ENCODE assay signal across 30 cellular contexts in genomic region chr10:14592026-14592425, GRCh38.
A peak's percentile ranks its signal among the peaks of the same experiment; 100 is the strongest.
DNase-seq lines count a peak whose midpoint lies in the region; ATAC-seq, FAIRE-seq and TF ChIP-seq lines count a peak whose summit lies in the region.
"Had no signal": no experiment of that assay in that cellular context is flagged by ENCODE, and none has a peak within 500 bp of the region (broad histone marks: within the 10 kb centered on the region; RNA-seq: fewer than 3 reads in every experiment).

No MANE protein-coding gene starts in this region.

- intact Hi-C loops in CD4-positive, alpha-beta memory T cell (cut with micrococcal nuclease) = no loop called here
- intact Hi-C loops in activated T-helper 1 cell treated with anti-CD3 and anti-CD28 coated beads, Interleukin-12 subunit alpha, Interleukin-12 subunit beta, Interleukin-2, Interleukin-4 antibody, amounts not matched to agents 30 ng/mL and 10 ng/mL and 1 ng/mL, durations not matched to agents 14 hours and 24 hours and 36 hours (cut with micrococcal nuclease) = no loop called here
- intact Hi-C loops in left colon (cut with DNase I, micrococcal nuclease) = no loop called here
- intact Hi-C loops in tibial artery (cut with DNase I; ENCODE audit: low total_unique reads) = no loop called here

- no peak overlapping the region for H3K4me2 ChIP-seq in osteoblast (ENCODE audit: insufficient read depth, low read length)
- H3K4me2 ChIP-seq: smooth muscle cell had no signal

- no peak for DNase-seq in CD4-positive, alpha-beta memory T cell
- DNase-seq in GM12891 (ENCODE audit: insufficient read length, low spot score) (no peak), left colon (no peak), hippocampal formation (lab: John Stamatoyannopoulos, UW) (no peak), osteoblast (ENCODE audit: insufficient read length, low spot score, missing footprints) (no peak), tibial artery (no peak)
- no peak for DNase-seq in activated T-helper 1 cell treated with anti-CD3 and anti-CD28 coated beads, Interleukin-12 subunit alpha, Interleukin-12 subunit beta, Interleukin-2, Interleukin-4 antibody, amounts not matched to agents 30 ng/mL and 10 ng/mL and 1 ng/mL, durations not matched to agents 14 hours and 24 hours and 36 hours (ENCODE audit: low spot score)
- DNase-seq: activated B cell treated with CpG ODN at 0.5 μM for 24 hours; adrenal gland; dermis blood vessel endothelial cell; DMS79 treated with DMSO at 0.1 percent for 48 hours; foreskin melanocyte; HCEC 1CT; hypothalamus; islet precursor cell; NCI-H1092; NCI-H2029; NCI-H345; posterior cingulate gyrus; stimulated activated CD4-positive, alpha-beta T cell treated with anti-CD3 and anti-CD28 coated beads, Interleukin-2, amount 100 ng/mL, for 48 hours; stimulated activated naive CD4-positive, alpha-beta T cell treated with Interleukin-2 at 50 U/mL for 16 hours had no signal

- no peak for TF ChIP-seq CTCF in osteoblast (IDR thresholded peaks at IDR 0.05; ENCODE audit: extremely low read depth, low read depth, low read length)
- TF ChIP-seq CTCF in tibial artery (IDR thresholded peaks at IDR 0.05) = no peak

- peak overlapping the region; percentile 35 for H3K27ac ChIP-seq in CD4-positive, alpha-beta memory T cell (ENCODE audit: low read depth, low read length)
- H3K27ac ChIP-seq in osteoblast (ENCODE audit: low read depth, low read length) (no peak overlapping the region), tibial artery (no peak overlapping the region)
- H3K27ac ChIP-seq: epithelial cell of prostate, tibial nerve had no signal

- TF ChIP-seq POLR2A in GM12891 (IDR thresholded peaks at IDR 0.05; ENCODE audit: low read depth, low read length) = no peak; the same call in 1 of the 2 replicates

- H3K36me3 ChIP-seq in CD4-positive, alpha-beta memory T cell (ENCODE audit: insufficient read depth, low read length) = no peaks in the 10 kb centered on the region
- no peaks in the 10 kb centered on the region for H3K36me3 ChIP-seq in osteoblast (ENCODE audit: insufficient read depth, low read length)
- no peaks in the 10 kb centered on the region for H3K36me3 ChIP-seq in tibial artery
- H3K36me3 ChIP-seq: adrenal gland had no signal

- no peaks in the 10 kb centered on the region for H4K20me1 ChIP-seq in osteoblast (ENCODE audit: insufficient read depth, low read length)

- H3K79me2 ChIP-seq in osteoblast (ENCODE audit: insufficient read depth, low read length) = peaks cover 43% of the 10 kb centered on the region

- peaks cover 37 to 64% of the 10 kb centered on the region in 2 donors for H3K36me3 Mint-ChIP-seq in CD4-positive, alpha-beta memory T cell
- H3K36me3 Mint-ChIP-seq in activated T-helper 1 cell treated with anti-CD3 and anti-CD28 coated beads, Interleukin-12 subunit alpha, Interleukin-12 subunit beta, Interleukin-2, Interleukin-4 antibody, amounts not matched to agents 30 ng/mL and 10 ng/mL and 1 ng/mL, durations not matched to agents 14 hours and 24 hours and 36 hours (ENCODE audit: low read depth) = peaks cover 59% of the 10 kb centered on the region

- H3K9me3 Mint-ChIP-seq in CD4-positive, alpha-beta memory T cell = peaks cover 0 to 2% (median 0%) of the 10 kb centered on the region in 8 donors
- H3K9me3 Mint-ChIP-seq in activated T-helper 1 cell treated with anti-CD3 and anti-CD28 coated beads, Interleukin-12 subunit alpha, Interleukin-12 subunit beta, Interleukin-2, Interleukin-4 antibody, amounts not matched to agents 30 ng/mL and 10 ng/mL and 1 ng/mL, durations not matched to agents 14 hours and 24 hours and 36 hours = no peaks in the 10 kb centered on the region
- H3K9me3 Mint-ChIP-seq: activated B cell treated with CpG ODN at 0.5 μM for 24 hours; activated T-helper 2 cell treated with anti-CD3 and anti-CD28 coated beads, Interferon-gamma antibody, Interleukin-2, Interleukin-4, amounts not matched to agents 10 μg/mL and 5 μg/mL and 100 μg/mL, durations not matched to agents 14 hours and 24 hours and 36 hours; memory B cell; natural killer cell treated with Interleukin-12 subunit alpha and Interleukin-12 subunit beta and Interleukin-15 and Interleukin-18, amount 100 ng/mL, for 72 hours had no signal

- H3K4me1 Mint-ChIP-seq in CD4-positive, alpha-beta memory T cell = peaks cover 68 to 94% (median 82%) of the 10 kb centered on the region in 4 donors
- peaks cover 90% of the 10 kb centered on the region for H3K4me1 Mint-ChIP-seq in activated T-helper 1 cell treated with anti-CD3 and anti-CD28 coated beads, Interleukin-12 subunit alpha, Interleukin-12 subunit beta, Interleukin-2, Interleukin-4 antibody, amounts not matched to agents 30 ng/mL and 10 ng/mL and 1 ng/mL, durations not matched to agents 14 hours and 24 hours and 36 hours (ENCODE audit: low read depth)

- H3K4me3 Mint-ChIP-seq in CD4-positive, alpha-beta memory T cell = peak overlapping the region in 5 of 8 donors; percentile 7 to 63 (median 24)
- no peak overlapping the region for H3K4me3 Mint-ChIP-seq in activated T-helper 1 cell treated with anti-CD3 and anti-CD28 coated beads, Interleukin-12 subunit alpha, Interleukin-12 subunit beta, Interleukin-2, Interleukin-4 antibody, amounts not matched to agents 30 ng/mL and 10 ng/mL and 1 ng/mL, durations not matched to agents 14 hours and 24 hours and 36 hours
- H3K4me3 Mint-ChIP-seq: activated B cell treated with CpG ODN at 0.5 μM for 24 hours; memory B cell; natural killer cell treated with Interleukin-12 subunit alpha and Interleukin-12 subunit beta and Interleukin-15 and Interleukin-18, amount 100 ng/mL, for 72 hours had no signal

- no peak for FAIRE-seq in GM12891 (lab: Jason Lieb, UNC)
- FAIRE-seq: HTR-8/SVneo, RCC 7860 had no signal

- no peak overlapping the region for H3K4me3 ChIP-seq in CD4-positive, alpha-beta memory T cell (ENCODE audit: low read length in 2 of 2)
- H3K4me3 ChIP-seq in osteoblast (ENCODE audit: insufficient read depth, low read length) = no peak overlapping the region
- H3K4me3 ChIP-seq in tibial artery = no peak overlapping the region
- H3K4me3 ChIP-seq: adrenal gland, smooth muscle cell, tibial nerve had no signal

- CTCF ChIA-PET in CD4-positive, alpha-beta memory T cell (lab: Charles Lee; ENCODE audit: partially characterized antibody) = interaction anchor here (1.4 kb wide), 1 partner anchor 55 kb away, joined by 4 read pairs; no protein-coding TSS in a partner anchor

- ATAC-seq in left colon = peak; percentile 32
- no peak for ATAC-seq in GM21526 (IDR thresholded peaks at IDR 0.05; ENCODE audit: low FRiP score, unreplicated experiment)
- ATAC-seq: natural killer cell treated with Interleukin-12 subunit alpha and Interleukin-12 subunit beta and Interleukin-15 and Interleukin-18, amount 100 ng/mL, for 72 hours had no signal

- no peaks in the 10 kb centered on the region for H3K9me3 ChIP-seq in CD4-positive, alpha-beta memory T cell (ENCODE audit: control insufficient read depth in 1 of 2, low read length in 2 of 2)
- H3K9me3 ChIP-seq in osteoblast (ENCODE audit: low read depth, low read length) (no peaks in the 10 kb centered on the region), tibial artery (no peaks in the 10 kb centered on the region)
- H3K9me3 ChIP-seq: adrenal gland, tibial nerve had no signal

- H3K27ac Mint-ChIP-seq in CD4-positive, alpha-beta memory T cell = peak overlapping the region; percentile 66 to 96 (median 76)
- peak overlapping the region; percentile 22 for H3K27ac Mint-ChIP-seq in activated T-helper 1 cell treated with anti-CD3 and anti-CD28 coated beads, Interleukin-12 subunit alpha, Interleukin-12 subunit beta, Interleukin-2, Interleukin-4 antibody, amounts not matched to agents 30 ng/mL and 10 ng/mL and 1 ng/mL, durations not matched to agents 14 hours and 24 hours and 36 hours
- H3K27ac Mint-ChIP-seq: activated T-helper 2 cell treated with anti-CD3 and anti-CD28 coated beads, Interferon-gamma antibody, Interleukin-2, Interleukin-4, amounts not matched to agents 10 μg/mL and 5 μg/mL and 100 μg/mL, durations not matched to agents 14 hours and 24 hours and 36 hours; memory B cell; natural killer cell treated with Interleukin-12 subunit alpha and Interleukin-12 subunit beta and Interleukin-15 and Interleukin-18, amount 100 ng/mL, for 72 hours had no signal

- no peak overlapping the region for H2AFZ ChIP-seq in osteoblast (ENCODE audit: low read length)

- H3K4me1 ChIP-seq in CD4-positive, alpha-beta memory T cell (ENCODE audit: insufficient read depth, low read length) = peaks cover 87% of the 10 kb centered on the region
- H3K4me1 ChIP-seq in osteoblast (ENCODE audit: insufficient read depth, low read length) (peaks cover 16% of the 10 kb centered on the region), tibial artery (peaks cover 0 to 18% (median 3%) of the 10 kb centered on the region in 4 donors)

- H3K27me3 Mint-ChIP-seq in CD4-positive, alpha-beta memory T cell = no peaks in the 10 kb centered on the region
- no peaks in the 10 kb centered on the region for H3K27me3 Mint-ChIP-seq in activated T-helper 1 cell treated with anti-CD3 and anti-CD28 coated beads, Interleukin-12 subunit alpha, Interleukin-12 subunit beta, Interleukin-2, Interleukin-4 antibody, amounts not matched to agents 30 ng/mL and 10 ng/mL and 1 ng/mL, durations not matched to agents 14 hours and 24 hours and 36 hours (ENCODE audit: insufficient read depth)
- H3K27me3 Mint-ChIP-seq: activated B cell treated with CpG ODN at 0.5 μM for 24 hours; memory B cell; natural killer cell treated with Interleukin-12 subunit alpha and Interleukin-12 subunit beta and Interleukin-15 and Interleukin-18, amount 100 ng/mL, for 72 hours had no signal

- no peaks in the 10 kb centered on the region for H3K27me3 ChIP-seq in CD4-positive, alpha-beta memory T cell (ENCODE audit: insufficient read depth, low read length)
- H3K27me3 ChIP-seq in osteoblast (ENCODE audit: insufficient read depth, low read length) (no peaks in the 10 kb centered on the region), tibial artery (no peaks in the 10 kb centered on the region)
- H3K27me3 ChIP-seq: adrenal gland, tibial nerve had no signal

- POLR2A ChIA-PET in CD4-positive, alpha-beta memory T cell (lab: Charles Lee; ENCODE audit: partially characterized antibody) = interaction anchor here (0.6 to 26.2 kb wide), 4 partner anchors 8 to 38 kb away, joined by 3 to 640 read pairs (median 5); no protein-coding TSS in a partner anchor

TF ChIP-seq in GM12891, 5 proteins besides CTCF, POLR2A, EP300 and RAD21:
- no peak for TF ChIP-seq PAX5 (IDR thresholded peaks at IDR 0.05; ENCODE audit: insufficient read depth, low read length, severe bottlenecking)
- 0 out of 2 replicates have a peak, but pooled peaks have one; percentile 18 for TF ChIP-seq POLR2AphosphoS5 (IDR thresholded peaks at IDR 0.05; ENCODE audit: low read depth, low read length)
